In genomic region chr3:49013738-49014660, GRCh38 we compare ENCODE assay signal across 8 cellular contexts. TPM values are rescaled to one million over a fixed set of nuclear protein-coding genes. Genes with fewer than 3 reads are reported as not detected.
A peak's percentile ranks its signal among the peaks of the same experiment; 100 is the strongest.
DNase-seq lines count a peak whose midpoint lies in the region; ATAC-seq and TF ChIP-seq lines count a peak whose summit lies in the region.

No MANE protein-coding gene starts in this region.

- H3K27me3 ChIP-seq in Loucy (ENCODE audit: insufficient read depth, low read length, poor library complexity, severe bottlenecking) (no peaks in the 10 kb centered on the region), kidney epithelial cell (ENCODE audit: control insufficient read depth, insufficient read depth, low read length) (no peaks in the 10 kb centered on the region), tibial artery (no peaks in the 10 kb centered on the region)

- TF ChIP-seq CTCF in Loucy (conservative IDR thresholded peaks at IDR 0.05; ENCODE audit: low read length) (peak; percentile 71), kidney epithelial cell (IDR thresholded peaks at IDR 0.05; ENCODE audit: insufficient read depth, low read length, poor library complexity, severe bottlenecking) (peak; percentile 68), tibial artery (IDR thresholded peaks at IDR 0.05) (peak; percentile 37 to 41)

- no peak overlapping the region for H3K4me3 Mint-ChIP-seq in activated T-cell treated with anti-CD3 and anti-CD28 coated beads, Interleukin-2, amount 50 U/mL, for 4 hours

- H3K9ac ChIP-seq in Loucy (ENCODE audit: low read depth, low read length, poor library complexity, severe bottlenecking), result no peak overlapping the region

- no peaks in the 10 kb centered on the region for H3K9me3 ChIP-seq in Loucy (ENCODE audit: insufficient read depth, low read depth, low read length)
- no peaks in the 10 kb centered on the region for H3K9me3 ChIP-seq in tibial artery

- H3K27ac ChIP-seq in tibial artery, result no peak overlapping the region

- H3K27me3 Mint-ChIP-seq in activated T-cell treated with anti-CD3 and anti-CD28 coated beads, Interleukin-2, amount 50 U/mL, for 4 hours (ENCODE audit: low read depth), result no peaks in the 10 kb centered on the region

- peaks cover 63% of the 10 kb centered on the region for H4K20me1 ChIP-seq in Loucy (ENCODE audit: insufficient read depth, low read length, poor library complexity, severe bottlenecking)

- intact Hi-C loops in tibial artery (cut with DNase I; ENCODE audit: low total_unique reads), result no loop called here

- peaks cover 15% of the 10 kb centered on the region for H3K36me3 Mint-ChIP-seq in activated T-cell treated with anti-CD3 and anti-CD28 coated beads, Interleukin-2, amount 50 U/mL, for 4 hours (ENCODE audit: insufficient read depth)

- no peaks in the 10 kb centered on the region for H3F3A ChIP-seq in Loucy (ENCODE audit: low read depth)

- DNase-seq in NCI-H510A treated with DMSO at 0.1 percent for 48 hours (lab: John Stamatoyannopoulos, UW) (peak; percentile 31), NCI-H510A (lab: John Stamatoyannopoulos, UW) (no peak), kidney epithelial cell (ENCODE audit: low read depth) (no peak), tibial artery (no peak), HK-2 (ENCODE audit: unreplicated experiment) (no peak), NCI-H1436 (lab: John Stamatoyannopoulos, UW) (no peak)
- DNase-seq in activated T-cell treated with anti-CD3 and anti-CD28 coated beads, Interleukin-2, amount 50 U/mL, for 4 hours, result peak; percentile 44

- H3K4me2 ChIP-seq in Loucy (ENCODE audit: low read depth, low read length, poor library complexity, severe bottlenecking), result no peak overlapping the region

- no peaks in the 10 kb centered on the region for H3K9me3 Mint-ChIP-seq in activated T-cell treated with anti-CD3 and anti-CD28 coated beads, Interleukin-2, amount 50 U/mL, for 4 hours

- H3K36me3 ChIP-seq in Loucy (ENCODE audit: insufficient read depth, low read length) (peaks cover 56% of the 10 kb centered on the region; the same call in 1 of the 2 replicates), kidney epithelial cell (ENCODE audit: control insufficient read depth, insufficient read depth, low read length) (peaks cover 1% of the 10 kb centered on the region), tibial artery (peaks cover 18 to 65% (median 37%) of the 10 kb centered on the region in 3 donors)

- peaks cover 14% of the 10 kb centered on the region for H3K4me1 Mint-ChIP-seq in activated T-cell treated with anti-CD3 and anti-CD28 coated beads, Interleukin-2, amount 50 U/mL, for 4 hours (ENCODE audit: low read depth)

- peaks cover 66% of the 10 kb centered on the region for H3K79me2 ChIP-seq in Loucy (ENCODE audit: insufficient read depth, low read length)

- no peaks in the 10 kb centered on the region for H3K9me2 ChIP-seq in Loucy (replicated peaks; ENCODE audit: low read depth, low read length)

- ATAC-seq in activated T-cell treated with anti-CD3 and anti-CD28 coated beads, Interleukin-2, amount 50 U/mL, for 4 hours, result peak; percentile 28 to 29

- no peak overlapping the region for H3K4me3 ChIP-seq in Loucy (ENCODE audit: low read length, poor library complexity, severe bottlenecking)
- H3K4me3 ChIP-seq in kidney epithelial cell (ENCODE audit: low read depth, low read length), result no peak overlapping the region
- no peak overlapping the region for H3K4me3 ChIP-seq in tibial artery

- peaks cover 4% of the 10 kb centered on the region for H3K4me1 ChIP-seq in Loucy (ENCODE audit: insufficient read depth, low read length, poor library complexity, severe bottlenecking)
- peaks cover 0 to 33% (median 16%) of the 10 kb centered on the region in 4 donors for H3K4me1 ChIP-seq in tibial artery

- H2AFZ ChIP-seq in Loucy (ENCODE audit: low read length), result no peak overlapping the region

RNA-seq across cellular contexts. Expression of gene DALRD3, which starts 4.4 kb away (rescaled TPM):
- total RNA-seq in activated T-cell treated with anti-CD3 and anti-CD28 coated beads, Interleukin-2, amount 50 U/mL, for 4 hours, result 10 to 100 TPM; 23.9 to 32.3 (median 25.4) TPM
- 55.2 and 61.0 TPM in 2 replicates for total RNA-seq in kidney epithelial cell

RNA-seq across cellular contexts. Expression of gene WDR6, which starts 6.8 kb away (rescaled TPM):
- 100 to 1,000 TPM; 147 to 163 (median 155) TPM for total RNA-seq in activated T-cell treated with anti-CD3 and anti-CD28 coated beads, Interleukin-2, amount 50 U/mL, for 4 hours
- total RNA-seq in kidney epithelial cell, result 124 and 135 TPM in 2 replicates

RNA-seq across cellular contexts. Expression of gene NDUFAF3, which starts 7.9 kb away (rescaled TPM):
- total RNA-seq in activated T-cell treated with anti-CD3 and anti-CD28 coated beads, Interleukin-2, amount 50 U/mL, for 4 hours, result 100 to 1,000 TPM; 138 to 155 (median 147) TPM
- 102 and 145 TPM in 2 replicates for total RNA-seq in kidney epithelial cell

RNA-seq across cellular contexts. Expression of gene IMPDH2, which starts 15.2 kb away (rescaled TPM):
- 100 to 1,000 TPM; 664 to 769 (median 721) TPM for total RNA-seq in activated T-cell treated with anti-CD3 and anti-CD28 coated beads, Interleukin-2, amount 50 U/mL, for 4 hours
- 127 and 177 TPM in 2 replicates for total RNA-seq in kidney epithelial cell

RNA-seq across cellular contexts. Expression of gene P4HTM, which starts 24.0 kb away (rescaled TPM):
- 10 to 100 TPM; 25.7 to 28.2 (median 26.3) TPM for total RNA-seq in activated T-cell treated with anti-CD3 and anti-CD28 coated beads, Interleukin-2, amount 50 U/mL, for 4 hours
- total RNA-seq in kidney epithelial cell, result 29.0 and 43.2 TPM in 2 replicates

Comparison
In these comparisons a context has a peak if more than half of its experiments do, and no peak if none do; other contexts are left out.
1. DNase-seq: peak in NCI-H510A treated with DMSO at 0.1 percent for 48 hours (single experiment) and activated T-cell treated with anti-CD3 and anti-CD28 coated beads, Interleukin-2, amount 50 U/mL, for 4 hours (single experiment); none in NCI-H510A (single experiment), kidney epithelial cell (single experiment), tibial artery (0 of 2), HK-2 (single experiment) and NCI-H1436 (single experiment).
2. Peak in every context shown above with its lines, with median percentiles within 50 percentile points of each other: CTCF ChIP-seq.